Comparison of ENCODE assay signal across 21 cellular contexts in the genomic region with DNA sequence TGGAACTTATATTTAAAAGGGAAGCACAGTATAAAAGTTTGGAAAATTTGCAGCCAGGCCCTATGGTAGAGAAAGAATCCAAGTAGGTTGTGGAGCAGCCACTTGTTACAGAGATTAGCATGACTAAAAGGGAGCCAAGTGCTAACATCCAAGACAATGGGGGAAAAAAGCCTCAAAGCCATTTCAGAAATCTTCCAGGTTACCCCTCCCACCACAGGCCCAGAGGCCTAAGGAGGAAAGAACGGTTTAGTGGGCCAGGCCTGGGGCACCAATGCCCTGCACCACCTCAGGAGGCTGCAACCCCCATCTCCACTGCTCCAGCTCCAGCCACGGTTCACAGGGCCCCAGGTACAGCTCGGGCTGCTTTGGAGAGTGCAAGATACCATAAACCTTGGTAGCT.
DNase-seq lines count a peak whose midpoint lies in the region; ATAC-seq and TF ChIP-seq lines count a peak whose summit lies in the region.
"Had no signal": no experiment of that assay in that cellular context is flagged by ENCODE, and none has a peak within 500 bp of the region (broad histone marks: within the 10 kb centered on the region; RNA-seq: fewer than 3 reads in every experiment).

No MANE protein-coding gene starts in this region.

- ATAC-seq in activated naive CD8-positive, alpha-beta T cell treated with anti-CD3 and anti-CD28 coated beads, Interleukin-2, amount 50 U/mL, for 24 hours = peak; percentile 28
- ATAC-seq in activated CD8-positive, alpha-beta memory T cell treated with anti-CD3 and anti-CD28 coated beads, Interleukin-2, amount 10 ng/mL, durations not matched to agents 7 days and 5 days = no peak
- ATAC-seq in HG02798 (IDR thresholded peaks at IDR 0.05; ENCODE audit: poor library complexity, unreplicated experiment) = no peak
- ATAC-seq: K562 had no signal

- TF ChIP-seq POLR2A in Peyer's patch (IDR thresholded peaks at IDR 0.05) = no peak

- no peaks in the 10 kb centered on the region for H3K4me1 Mint-ChIP-seq in activated naive CD8-positive, alpha-beta T cell treated with anti-CD3 and anti-CD28 coated beads, Interleukin-2, amount 50 U/mL, for 24 hours
- H3K4me1 Mint-ChIP-seq in activated naive CD8-positive, alpha-beta T cell treated with anti-CD3 and anti-CD28 coated beads for 36 hours = no peaks in the 10 kb centered on the region
- H3K4me1 Mint-ChIP-seq in activated CD8-positive, alpha-beta memory T cell treated with anti-CD3 and anti-CD28 coated beads, Interleukin-2, amount 10 ng/mL, durations not matched to agents 7 days and 5 days = no peaks in the 10 kb centered on the region

- H3K27ac ChIP-seq in RWPE1 = 0 out of 2 replicates have a peak overlapping the region, but pooled peaks have one; percentile 2
- H3K27ac ChIP-seq in Peyer's patch = no peak overlapping the region
- H3K27ac ChIP-seq: 22Rv1, BLaER1 had no signal

- no peak overlapping the region for H3K27ac Mint-ChIP-seq in activated naive CD8-positive, alpha-beta T cell treated with anti-CD3 and anti-CD28 coated beads, Interleukin-2, amount 50 U/mL, for 24 hours
- H3K27ac Mint-ChIP-seq in activated naive CD8-positive, alpha-beta T cell treated with anti-CD3 and anti-CD28 coated beads for 36 hours = no peak overlapping the region
- H3K27ac Mint-ChIP-seq in activated CD8-positive, alpha-beta memory T cell treated with anti-CD3 and anti-CD28 coated beads, Interleukin-2, amount 10 ng/mL, durations not matched to agents 7 days and 5 days = no peak overlapping the region
- H3K27ac Mint-ChIP-seq: CD4-positive, alpha-beta T cell had no signal

- CTCF ChIA-PET in RWPE1 (lab: Yijun Ruan, JAX) = interaction anchor here (1.3 kb wide), 1 partner anchor 13 kb away, joined by 3 read pairs; no protein-coding TSS in a partner anchor
- CTCF ChIA-PET in activated CD8-positive, alpha-beta memory T cell treated with anti-CD3 and anti-CD28 coated beads, Interleukin-2, amount 10 ng/mL, durations not matched to agents 7 days and 5 days (lab: Charles Lee) = no interaction called here

- POLR2A ChIA-PET in RWPE1 (lab: Yijun Ruan, JAX; ENCODE audit: low non-redundant PET) = interaction anchor here (0.5 kb wide), 1 partner anchor 25 kb away, joined by 3 read pairs; no protein-coding TSS in a partner anchor

- H3K4me1 ChIP-seq in Peyer's patch = peaks cover 0 to 9% (median 0%) of the 10 kb centered on the region in 4 donors
- H3K4me1 ChIP-seq: BLaER1 had no signal

- no peak for TF ChIP-seq CTCF in RWPE1 (conservative IDR thresholded peaks at IDR 0.05; ENCODE audit: low read depth)
- TF ChIP-seq CTCF in Peyer's patch (IDR thresholded peaks at IDR 0.05) = no peak

- no peaks in the 10 kb centered on the region for H3K27me3 ChIP-seq in Peyer's patch
- H3K27me3 ChIP-seq: BLaER1, MG63 had no signal

- H3K36me3 ChIP-seq in Peyer's patch = no peaks in the 10 kb centered on the region

- no peaks in the 10 kb centered on the region for H3K9me3 ChIP-seq in Peyer's patch
- H3K9me3 ChIP-seq: MG63 had no signal

- no peak overlapping the region for H3K4me3 ChIP-seq in Peyer's patch
- H3K4me3 ChIP-seq: BLaER1, K562, MG63 had no signal

- DNase-seq in activated naive CD8-positive, alpha-beta T cell treated with anti-CD3 and anti-CD28 coated beads, Interleukin-2, amount 50 U/mL, for 24 hours = no peak
- no peak for DNase-seq in activated naive CD8-positive, alpha-beta T cell treated with anti-CD3 and anti-CD28 coated beads for 36 hours
- DNase-seq in RWPE1 (ENCODE audit: low spot score) (no peak), iPS DF 4.7 (ENCODE audit: extremely low read depth, low spot score) (peak; percentile 62), Peyer's patch (no peak)
- DNase-seq in activated CD8-positive, alpha-beta memory T cell treated with anti-CD3 and anti-CD28 coated beads, Interleukin-2, amount 10 ng/mL, durations not matched to agents 7 days and 5 days = no peak
- DNase-seq in activated CD4-positive, alpha-beta T cell treated with anti-CD3 and anti-CD28 coated beads for 4 hours = no peak
- DNase-seq: ACHN; CD4-positive, alpha-beta T cell; COR-L47; DMS79; MG63; NCI-H1048; NCI-H1417 treated with DMSO at 0.1 percent for 48 hours; NCI-H187; NCI-H510A treated with DMSO at 0.1 percent for 48 hours; NCI-H748 treated with DMSO at 0.1 percent for 48 hours had no signal

- H3K27me3 Mint-ChIP-seq in activated naive CD8-positive, alpha-beta T cell treated with anti-CD3 and anti-CD28 coated beads, Interleukin-2, amount 50 U/mL, for 24 hours = peaks cover 6% of the 10 kb centered on the region
- peaks cover 4% of the 10 kb centered on the region for H3K27me3 Mint-ChIP-seq in activated naive CD8-positive, alpha-beta T cell treated with anti-CD3 and anti-CD28 coated beads for 36 hours
- peaks cover 36% of the 10 kb centered on the region for H3K27me3 Mint-ChIP-seq in activated CD8-positive, alpha-beta memory T cell treated with anti-CD3 and anti-CD28 coated beads, Interleukin-2, amount 10 ng/mL, durations not matched to agents 7 days and 5 days

- H3K9me3 Mint-ChIP-seq in activated naive CD8-positive, alpha-beta T cell treated with anti-CD3 and anti-CD28 coated beads, Interleukin-2, amount 50 U/mL, for 24 hours = peaks cover 3% of the 10 kb centered on the region
- H3K9me3 Mint-ChIP-seq in activated naive CD8-positive, alpha-beta T cell treated with anti-CD3 and anti-CD28 coated beads for 36 hours = peaks cover 7% of the 10 kb centered on the region
- H3K9me3 Mint-ChIP-seq in activated CD8-positive, alpha-beta memory T cell treated with anti-CD3 and anti-CD28 coated beads, Interleukin-2, amount 10 ng/mL, durations not matched to agents 7 days and 5 days (ENCODE audit: low read depth) = peaks cover 4% of the 10 kb centered on the region

- H3K36me3 Mint-ChIP-seq in activated naive CD8-positive, alpha-beta T cell treated with anti-CD3 and anti-CD28 coated beads, Interleukin-2, amount 50 U/mL, for 24 hours (ENCODE audit: low read depth) = no peaks in the 10 kb centered on the region
- no peaks in the 10 kb centered on the region for H3K36me3 Mint-ChIP-seq in activated naive CD8-positive, alpha-beta T cell treated with anti-CD3 and anti-CD28 coated beads for 36 hours
- no peaks in the 10 kb centered on the region for H3K36me3 Mint-ChIP-seq in activated CD8-positive, alpha-beta memory T cell treated with anti-CD3 and anti-CD28 coated beads, Interleukin-2, amount 10 ng/mL, durations not matched to agents 7 days and 5 days

- no peak overlapping the region for H3K4me3 Mint-ChIP-seq in activated naive CD8-positive, alpha-beta T cell treated with anti-CD3 and anti-CD28 coated beads, Interleukin-2, amount 50 U/mL, for 24 hours
- H3K4me3 Mint-ChIP-seq in activated naive CD8-positive, alpha-beta T cell treated with anti-CD3 and anti-CD28 coated beads for 36 hours = no peak overlapping the region
- no peak overlapping the region for H3K4me3 Mint-ChIP-seq in activated CD8-positive, alpha-beta memory T cell treated with anti-CD3 and anti-CD28 coated beads, Interleukin-2, amount 10 ng/mL, durations not matched to agents 7 days and 5 days
- H3K4me3 Mint-ChIP-seq: CD4-positive, alpha-beta T cell had no signal
